ENCODE assay signal across 8 cellular contexts in the genomic region with DNA sequence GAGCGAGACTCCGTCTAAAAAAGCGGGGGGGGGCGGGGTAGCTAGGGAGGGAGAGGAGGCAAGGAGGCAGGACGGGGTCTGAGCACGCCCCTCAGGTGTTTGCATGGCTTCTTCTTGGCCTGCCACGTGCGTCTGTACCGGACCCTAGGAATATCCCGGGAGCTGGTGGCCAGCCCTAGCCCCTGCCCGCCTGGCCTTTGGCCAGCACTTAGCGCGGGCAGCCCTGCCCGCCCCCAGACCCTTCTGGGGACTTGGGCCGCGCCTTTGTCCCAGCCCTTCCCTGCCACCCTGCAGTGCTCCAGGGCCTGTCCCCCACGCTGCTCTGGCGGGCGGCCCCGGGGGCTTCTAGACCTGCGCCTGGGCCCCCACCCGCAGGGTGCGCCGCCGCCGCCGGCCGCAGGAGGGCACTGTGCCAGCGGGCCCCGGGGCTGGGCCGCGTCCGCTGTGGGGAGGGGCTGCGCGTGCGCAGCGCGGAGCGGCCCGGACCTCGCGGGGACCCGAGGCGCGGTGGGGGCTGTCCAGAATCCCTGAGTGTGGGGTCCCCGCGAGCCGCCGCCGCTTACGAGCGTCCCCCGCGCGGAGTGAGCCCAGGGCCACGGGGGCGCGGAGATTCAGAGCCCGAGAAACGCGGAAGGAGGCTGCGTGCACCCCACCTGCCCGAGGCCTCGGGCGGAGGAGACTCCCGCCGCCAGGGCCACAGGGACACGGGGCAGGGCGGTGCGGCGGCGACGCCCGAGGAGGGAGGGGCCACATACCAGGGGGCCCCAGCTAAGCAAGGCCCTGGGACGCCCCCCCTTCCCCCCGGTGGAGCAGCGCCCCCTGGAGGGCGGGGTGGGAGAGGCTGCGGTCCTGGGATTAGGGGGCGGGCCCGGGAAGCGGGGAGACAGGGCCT. TPM values are rescaled to one million over a fixed set of nuclear protein-coding genes. Genes with fewer than 3 reads are reported as not detected.
A peak's percentile ranks its signal among the peaks of the same experiment; 100 is the strongest.
DNase-seq lines count a peak whose midpoint lies in the region; ATAC-seq and TF ChIP-seq lines count a peak whose summit lies in the region.

No MANE protein-coding gene starts in this region.

- no peaks in the 10 kb centered on the region for H3K27me3 ChIP-seq in dorsolateral prefrontal cortex

- intact Hi-C loops in dorsolateral prefrontal cortex (cut with DNase I): loop anchor here in 1 of 2 donors (5.0 kb wide), 1 partner anchor 92 kb away; a partner anchor contains a TSS

- peak overlapping the region; percentile 72 to 97 (median 86) for H3K4me3 ChIP-seq in dorsolateral prefrontal cortex

- peak in 55 of 56 donors; percentile 53 to 90 (median 75) for TF ChIP-seq CTCF in dorsolateral prefrontal cortex (IDR thresholded peaks at IDR 0.05 in 54 of 56, conservative IDR thresholded peaks at IDR 0.05 in 2 of 56; ENCODE audit: low read depth in 1 of 56, partially characterized antibody in 56 of 56)

- peak overlapping the region; percentile 49 to 98 (median 90) for H3K27ac ChIP-seq in dorsolateral prefrontal cortex

- peak; percentile 91 for ATAC-seq in HG02642 (IDR thresholded peaks at IDR 0.05; ENCODE audit: poor library complexity, unreplicated experiment)

- DNase-seq in NOMO-1 (lab: John Stamatoyannopoulos, UW; ENCODE audit: unreplicated experiment in 2 of 2): peak; percentile 46
- DNase-seq in NOMO-1 treated with dmso at 0.1 percent for 144 hours (lab: John Stamatoyannopoulos, UW; ENCODE audit: unreplicated experiment): no peak
- DNase-seq in NCI-H1092 treated with DMSO at 0.1 percent for 48 hours (lab: John Stamatoyannopoulos, UW): peak; percentile 41
- peak; percentile 83 for DNase-seq in activated CD4-positive, alpha-beta T cell treated with anti-CD3 and anti-CD28 coated beads for 48 hours
- peak in 6 of 10 donors; percentile 41 to 84 (median 60) for DNase-seq in dorsolateral prefrontal cortex
- DNase-seq in lung microvascular endothelial cell (ENCODE audit: low read depth in 2 of 2): peak; percentile 56 to 76
- peak; percentile 51 for DNase-seq in stimulated activated CD8-positive, alpha-beta memory T cell treated with anti-CD3 and anti-CD28 coated beads, Interleukin-15, amount 100 ng/mL, for 1 hour (ENCODE audit: low read depth)

RNA-seq across cellular contexts. Expression of a gene that starts 21.0 kb away (rescaled TPM):
- total RNA-seq in dorsolateral prefrontal cortex (100 to 1,000 TPM in 65 of 120 experiments, 10 to 100 TPM in 55; 58.8 to 204 (median 102) TPM), lung microvascular endothelial cell (39.2 and 70.0 TPM in 2 replicates)

RNA-seq across cellular contexts. Expression of a gene that starts 37.9 kb away (rescaled TPM):
- total RNA-seq in dorsolateral prefrontal cortex (under 1 TPM in 5 of 120 experiments, not detected in 115; 0.28 to 0.36 (median 0.32) TPM), lung microvascular endothelial cell (under 0.01 TPM in 1 of 2 replicates, not detected in the other)

RNA-seq across cellular contexts. Expression of a gene that starts 46.3 kb away (rescaled TPM):
- 10 to 100 TPM; 40.9 to 68.9 (median 52.3) TPM for total RNA-seq in dorsolateral prefrontal cortex
- 31.6 and 39.3 TPM in 2 replicates for total RNA-seq in lung microvascular endothelial cell
